8 cellular contexts compared by ENCODE assay signal in genomic region chr12:54549774-54550451, GRCh38. TPM values are rescaled to one million over a fixed set of nuclear protein-coding genes. Genes with fewer than 3 reads are reported as not detected.
A peak's percentile ranks its signal among the peaks of the same experiment; 100 is the strongest.
DNase-seq lines count a peak whose midpoint lies in the region; ATAC-seq and TF ChIP-seq lines count a peak whose summit lies in the region.

No MANE protein-coding gene starts in this region.

- H3K36me3 ChIP-seq in gastrocnemius medialis = no peaks in the 10 kb centered on the region

- H3K4me1 ChIP-seq in gastrocnemius medialis = peaks cover 7 to 13% of the 10 kb centered on the region in 2 donors

- H3K27ac ChIP-seq in gastrocnemius medialis = no peak overlapping the region

- TF ChIP-seq POLR2A in gastrocnemius medialis (IDR thresholded peaks at IDR 0.05) = no peak

- no peak for TF ChIP-seq CTCF in gastrocnemius medialis (IDR thresholded peaks at IDR 0.05 in 4 of 5, conservative IDR thresholded peaks at IDR 0.05 in 1 of 5)

- intact Hi-C loops in head of caudate nucleus (cut with DNase I) = no loop called here
- intact Hi-C loops in gastrocnemius medialis (cut with DNase I; ENCODE audit: low total_unique reads) = no loop called here

- peak; percentile 24 for DNase-seq in AG20443 (ENCODE audit: low spot score)
- peak; percentile 17 for DNase-seq in activated T-cell treated with anti-CD3 and anti-CD28 coated beads for 4 hours
- peak in 38 of 42 donors; percentile 27 to 79 (median 54) for DNase-seq in head of caudate nucleus
- DNase-seq in gastrocnemius medialis = no peak
- no peak for DNase-seq in central memory CD4-positive, alpha-beta T cell
- no peak for DNase-seq in NK-92 treated with Interleukin-12 subunit alpha and Interleukin-12 subunit beta, amount 100 ng/mL, for 24 hours (lab: John Stamatoyannopoulos, UW)

- H3K27me3 ChIP-seq in gastrocnemius medialis = peaks cover 10 to 43% (median 13%) of the 10 kb centered on the region in 3 donors

- ATAC-seq in HG02870 (IDR thresholded peaks at IDR 0.05; ENCODE audit: unreplicated experiment) (peak; percentile 17), gastrocnemius medialis (peak; percentile 18 to 26), GM21390 (IDR thresholded peaks at IDR 0.05; ENCODE audit: unreplicated experiment) (no peak)

- H3K9me3 ChIP-seq in gastrocnemius medialis = no peaks in the 10 kb centered on the region

- in situ Hi-C loops in gastrocnemius medialis (cut with MboI; ENCODE audit: low sequenced_read_pairs in 4 of 4) = no loop called here

- peak overlapping the region; percentile 48 to 70 (median 53) for H3K4me3 ChIP-seq in gastrocnemius medialis

RNA-seq across cellular contexts. Expression of gene PDE1B, which starts 0.5 kb away (rescaled TPM):
- 1 to 10 TPM in 1 of 4 donors, under 1 TPM in 2, not detected in 1; 0.42 to 1.5 (median 0.63) TPM for total RNA-seq in gastrocnemius medialis

RNA-seq across cellular contexts. Expression of gene PPP1R1A, which starts 38.5 kb away (rescaled TPM):
- total RNA-seq in gastrocnemius medialis = 100 to 1,000 TPM; 209 to 312 (median 235) TPM

RNA-seq across cellular contexts. Expression of gene NCKAP1L, which starts 52.4 kb away (rescaled TPM):
- total RNA-seq in gastrocnemius medialis = 1 to 10 TPM in 3 of 4 donors, under 1 TPM in 1; 0.85 to 4.1 (median 3.9) TPM

Comparison
In these comparisons a context has a peak if more than half of its experiments do, and no peak if none do; other contexts are left out.
1. DNase-seq: peak in AG20443 (single experiment), activated T-cell treated with anti-CD3 and anti-CD28 coated beads for 4 hours (single experiment) and head of caudate nucleus (38 of 42); none in gastrocnemius medialis (0 of 2), central memory CD4-positive, alpha-beta T cell (single experiment) and NK-92 treated with Interleukin-12 subunit alpha and Interleukin-12 subunit beta, amount 100 ng/mL, for 24 hours (single experiment).